16 cellular contexts compared by ENCODE assay signal in genomic region chr7:76234282-76234584, GRCh38. TPM values are rescaled to one million over a fixed set of nuclear protein-coding genes. Genes with fewer than 3 reads are reported as not detected.
DNase-seq lines count a peak whose midpoint lies in the region; ATAC-seq, FAIRE-seq and TF ChIP-seq lines count a peak whose summit lies in the region.
"Had no signal": no experiment of that assay in that cellular context is flagged by ENCODE, and none has a peak within 500 bp of the region (broad histone marks: within the 10 kb centered on the region; RNA-seq: fewer than 3 reads in every experiment).

No MANE protein-coding gene starts in this region.

- TF ChIP-seq POLR2A in H1 (IDR thresholded peaks at IDR 0.05; ENCODE audit: control extremely low read depth in 1 of 2, low read depth in 2 of 2, low read length in 2 of 2): no peak

- H3F3A ChIP-seq in neural progenitor cell (ENCODE audit: low read depth): peaks cover 24% of the 10 kb centered on the region

- intact Hi-C loops in psoas muscle (cut with DNase I): no loop called here

- H2BK120ac ChIP-seq in H1 (replicated peaks; ENCODE audit: low read depth, low read length): no peak overlapping the region

- WGBS in H1 (ENCODE audit: extremely low coverage in 1 of 2, insufficient coverage in 1 of 2, insufficient read length in 1 of 2, insufficient replicate concordance in 2 of 2, low coverage in 1 of 2, low lambda C conversion rate in 2 of 2, missing lambda C conversion rate in 1 of 2), 2 experiments: 53% methylated on average over 4 of the region's 4 CpGs; no CpG with 5 or more reads in 1 of the 2 experiments
- 44 to 63% (median 53%) methylated on average over 4 of the region's 4 CpGs for WGBS in psoas muscle, 3 donors

- no peak for TF ChIP-seq CTCF in H1 (IDR thresholded peaks at IDR 0.05; ENCODE audit: control extremely low read depth in 1 of 3, insufficient read depth in 1 of 3, low read depth in 1 of 3, low read length in 3 of 3)
- no peak for TF ChIP-seq CTCF in neural progenitor cell (IDR thresholded peaks at IDR 0.05)
- no peak for TF ChIP-seq CTCF in psoas muscle (IDR thresholded peaks at IDR 0.05)

- H3K36me3 Mint-ChIP-seq in activated T-cell treated with anti-CD3 and anti-CD28 coated beads, Interleukin-2, amount 50 U/mL, for 72 hours (ENCODE audit: insufficient read depth in 2 of 2): no peaks in the 10 kb centered on the region
- H3K36me3 Mint-ChIP-seq in T-cell (no peaks in the 10 kb centered on the region), neural progenitor cell (no peaks in the 10 kb centered on the region)

- H3K79me1 ChIP-seq in H1 (ENCODE audit: low read depth, low read length): no peaks in the 10 kb centered on the region; the same call in 1 of the 2 replicates

- H4K5ac ChIP-seq in H1 (ENCODE audit: insufficient read length, low read depth, low read length): peak overlapping the region; percentile 32

- CTCF ChIA-PET in T-cell (lab: Charles Lee): interaction anchor here in 1 of 2 donors (0.6 kb wide), 2 partner anchors 34 to 56 kb away, joined by 3 read pairs; no protein-coding TSS in a partner anchor
- CTCF ChIA-PET in H1 (lab: Charles Lee; ENCODE audit: partially characterized antibody): interaction anchor here (1.1 to 7.1 kb wide), 11 partner anchors 12 to 214 kb away, joined by 3 to 43 read pairs (median 5); partner anchors contain the start of gene SRRM3

- H3K36me3 ChIP-seq in H1 (ENCODE audit: control insufficient read depth in 2 of 4, insufficient read depth in 4 of 4, low read length in 3 of 4) (no peaks in the 10 kb centered on the region), neural progenitor cell (no peaks in the 10 kb centered on the region), psoas muscle (ENCODE audit: insufficient read depth in 1 of 2, low read depth in 1 of 2) (no peaks in the 10 kb centered on the region)
- H3K36me3 ChIP-seq: HAP-1 had no signal

- peak overlapping the region in 3 of 4 experiments; percentile 38 to 67 (median 49); a peak in 6 of 8 replicates for H3K4me3 ChIP-seq in H1 (ENCODE audit: extremely low read depth in 1 of 4, insufficient read depth in 2 of 4, low read depth in 3 of 4, low read length in 4 of 4)
- H3K4me3 ChIP-seq in neural progenitor cell: peak overlapping the region; percentile 45
- no peak overlapping the region for H3K4me3 ChIP-seq in psoas muscle
- H3K4me3 ChIP-seq: GM12878 had no signal

- peaks cover 8% of the 10 kb centered on the region for H3K23me2 ChIP-seq in H1 (ENCODE audit: low read depth, low read length)

- no peak overlapping the region; the same call in 1 of the 2 replicates for H2BK20ac ChIP-seq in H1 (ENCODE audit: low read length)

- H3K4ac ChIP-seq in H1 (replicated peaks; ENCODE audit: insufficient read length, low read depth, low read length): peak overlapping the region; percentile 8

- no peaks in the 10 kb centered on the region for H3K4me1 Mint-ChIP-seq in activated T-cell treated with anti-CD3 and anti-CD28 coated beads, Interleukin-2, amount 50 U/mL, for 72 hours (ENCODE audit: low read depth)
- H3K4me1 Mint-ChIP-seq in T-cell: peaks cover 0 to 8% (median 8%) of the 10 kb centered on the region in 3 donors
- H3K4me1 Mint-ChIP-seq in neural progenitor cell: peaks cover 53% of the 10 kb centered on the region

- peak overlapping the region; percentile 62; the same call in 1 of the 2 replicates for H2BK5ac ChIP-seq in H1 (ENCODE audit: low read depth, low read length)

- H3K14ac ChIP-seq in H1 (ENCODE audit: insufficient read length): no peak overlapping the region

- no peak for DNase-seq in activated T-cell treated with anti-CD3 and anti-CD28 coated beads, Interleukin-2, amount 50 U/mL, for 72 hours
- DNase-seq in activated T-cell treated with anti-CD3 and anti-CD28 coated beads, Interleukin-2, amount 50 U/mL, for 1 hour: no peak
- no peak for DNase-seq in T-cell
- DNase-seq in H1 (ENCODE audit: low read depth in 1 of 2, low spot score in 2 of 2): no peak
- DNase-seq in neural progenitor cell (ENCODE audit: low spot score): no peak
- no peak for DNase-seq in psoas muscle
- no peak for DNase-seq in NCI-H446 (lab: John Stamatoyannopoulos, UW)
- DNase-seq: activated T-cell treated with anti-CD3 and anti-CD28 coated beads, Interleukin-2, amount 50 U/mL, for 48 hours; dermis blood vessel endothelial cell; kidney; NCI-H1436 treated with DMSO at 0.1 percent for 48 hours; stimulated activated CD4-positive, alpha-beta T cell treated with anti-CD3 and anti-CD28 coated beads, Interleukin-2, amount 100 ng/mL, for 24 hours; testis had no signal

- H3K23ac ChIP-seq in H1 (ENCODE audit: insufficient read length): no peak overlapping the region

- peak overlapping the region; percentile 97; the same call in 1 of the 2 replicates for H3K18ac ChIP-seq in H1 (ENCODE audit: extremely low read depth, low read length)

- H2BK12ac ChIP-seq in H1 (ENCODE audit: low read depth, low read length): peak overlapping the region; percentile 96

- no peaks in the 10 kb centered on the region for H3K79me2 ChIP-seq in H1 (ENCODE audit: control insufficient read depth in 1 of 2, insufficient read depth in 2 of 2, low read length in 2 of 2)
- H3K79me2 ChIP-seq in neural progenitor cell (ENCODE audit: low read depth): no peaks in the 10 kb centered on the region

- H3K4me1 ChIP-seq in H1 (replicated peaks in 1 of 4; ENCODE audit: control insufficient read depth in 3 of 4, insufficient read depth in 4 of 4, low read length in 3 of 4) (peaks cover 6 to 41% (median 27%) of the 10 kb centered on the region in 4 experiments), neural progenitor cell (peaks cover 18% of the 10 kb centered on the region), psoas muscle (no peaks in the 10 kb centered on the region)
- H3K4me1 ChIP-seq: testis had no signal

- H3K4me2 ChIP-seq in H1 (ENCODE audit: insufficient read depth in 1 of 2, low read depth in 2 of 2, low read length in 2 of 2) (peak overlapping the region; percentile 81 to 83), neural progenitor cell (peak overlapping the region; percentile 74)

- peak overlapping the region in 2 of 4 experiments; percentile 13 to 19; a peak in 3 of 7 replicates for H3K9ac ChIP-seq in H1 (replicated peaks in 1 of 4; ENCODE audit: extremely low read depth in 1 of 4, low read depth in 3 of 4, low read length in 3 of 4)
- no peak overlapping the region for H3K9ac ChIP-seq in neural progenitor cell

- H4K8ac ChIP-seq in H1 (ENCODE audit: extremely low read depth, insufficient read depth, low read length): no peak overlapping the region

- peak overlapping the region; percentile 100; the same call in 1 of the 2 replicates for H2BK15ac ChIP-seq in H1 (ENCODE audit: low read length)

- no peak overlapping the region for H3K56ac ChIP-seq in H1 (replicated peaks; ENCODE audit: insufficient read length, low read depth, low read length)

- no peak overlapping the region for H3K27ac Mint-ChIP-seq in activated T-cell treated with anti-CD3 and anti-CD28 coated beads, Interleukin-2, amount 50 U/mL, for 72 hours
- H3K27ac Mint-ChIP-seq in T-cell (no peak overlapping the region), neural progenitor cell (peak overlapping the region; percentile 51)

- peak overlapping the region; percentile 67 for H4K91ac ChIP-seq in H1 (replicated peaks; ENCODE audit: insufficient read length, low read length)

- no peak for TF ChIP-seq RAD21 in H1 (IDR thresholded peaks at IDR 0.05 in 1 of 2, conservative IDR thresholded peaks at IDR 0.05 in 1 of 2; ENCODE audit: low read depth in 2 of 2, low read length in 2 of 2)

- H4K20me1 ChIP-seq in H1 (replicated peaks in 1 of 2; ENCODE audit: control insufficient read depth in 1 of 2, insufficient read depth in 2 of 2, low read length in 2 of 2): no peaks in the 10 kb centered on the region
- H4K20me1 ChIP-seq in neural progenitor cell (ENCODE audit: low read depth): no peaks in the 10 kb centered on the region

- H2AFZ ChIP-seq in H1 (ENCODE audit: low read length) (no peak overlapping the region), neural progenitor cell (replicated peaks) (no peak overlapping the region)

- H3K27me3 ChIP-seq in H1 (replicated peaks in 1 of 4; ENCODE audit: control insufficient read depth in 3 of 4, extremely low read depth in 1 of 4, insufficient read depth in 3 of 4, low read length in 3 of 4) (no peaks in the 10 kb centered on the region; a peak in 1 of 7 replicates), neural progenitor cell (peaks cover 19% of the 10 kb centered on the region), psoas muscle (ENCODE audit: insufficient read depth in 3 of 3, low read length in 2 of 3) (peaks cover 0 to 93% (median 20%) of the 10 kb centered on the region in 3 donors)
- H3K27me3 ChIP-seq: testis had no signal

- peaks cover 72% of the 10 kb centered on the region for H3K27me3 Mint-ChIP-seq in activated T-cell treated with anti-CD3 and anti-CD28 coated beads, Interleukin-2, amount 50 U/mL, for 72 hours (ENCODE audit: low read depth)
- H3K27me3 Mint-ChIP-seq in T-cell (peaks cover 61 to 68% of the 10 kb centered on the region in 2 donors), neural progenitor cell (ENCODE audit: insufficient read depth, low read depth) (peaks cover 36% of the 10 kb centered on the region)

- no peaks in the 10 kb centered on the region for H3K9me3 Mint-ChIP-seq in activated T-cell treated with anti-CD3 and anti-CD28 coated beads, Interleukin-2, amount 50 U/mL, for 72 hours
- no peaks in the 10 kb centered on the region for H3K9me3 Mint-ChIP-seq in T-cell
- no peaks in the 10 kb centered on the region for H3K9me3 Mint-ChIP-seq in neural progenitor cell

- H3K27ac ChIP-seq in H1 (ENCODE audit: low read depth, low read length): no peak overlapping the region
- H3K27ac ChIP-seq in neural progenitor cell: no peak overlapping the region
- no peak overlapping the region for H3K27ac ChIP-seq in psoas muscle
- H3K27ac ChIP-seq: testis had no signal

- POLR2A ChIA-PET in T-cell (lab: Charles Lee): no interaction called here
- POLR2A ChIA-PET in H1 (lab: Charles Lee; ENCODE audit: partially characterized antibody): interaction anchor here (0.9 to 4.0 kb wide), 19 partner anchors 11 to 187 kb away, joined by 3 to 41 read pairs (median 5); partner anchors contain the start of genes HSPB1 and STYXL1

- ATAC-seq in activated T-cell treated with anti-CD3 and anti-CD28 coated beads, Interleukin-2, amount 50 U/mL, for 72 hours (replicated peaks in 1 of 2): no peak
- ATAC-seq in T-cell (replicated peaks in 1 of 4) (no peak), GM19455 (IDR thresholded peaks at IDR 0.05; ENCODE audit: unreplicated experiment) (no peak), psoas muscle (no peak)

- H3K9me3 ChIP-seq in H1 (ENCODE audit: insufficient read depth in 2 of 2, low read depth in 1 of 2, low read length in 1 of 2) (no peaks in the 10 kb centered on the region), neural progenitor cell (ENCODE audit: low read depth) (no peaks in the 10 kb centered on the region), psoas muscle (no peaks in the 10 kb centered on the region)
- H3K9me3 ChIP-seq: HAP-1, testis had no signal

- H3K4me3 Mint-ChIP-seq in activated T-cell treated with anti-CD3 and anti-CD28 coated beads, Interleukin-2, amount 50 U/mL, for 72 hours: peak overlapping the region; percentile 59 to 68
- peak overlapping the region; percentile 41 to 64 (median 59) for H3K4me3 Mint-ChIP-seq in T-cell
- peak overlapping the region; percentile 74 for H3K4me3 Mint-ChIP-seq in neural progenitor cell

- FAIRE-seq in H1 (lab: Jason Lieb, UNC): peak; percentile 13
- FAIRE-seq: GM12878, kidney had no signal

- H2AK5ac ChIP-seq in H1 (ENCODE audit: low read depth, low read length): peak overlapping the region; percentile 82; the same call in 1 of the 2 replicates

- no peak for TF ChIP-seq EP300 in H1 (IDR thresholded peaks at IDR 0.05; ENCODE audit: borderline replicate concordance in 1 of 2, low read depth in 2 of 2, low read length in 2 of 2)

RNA-seq across cellular contexts. Expression of gene SRRM3, which starts 32.5 kb away (rescaled TPM):
- under 1 TPM in 1 of 2 donors, not detected in 1; 0.12 TPM for total RNA-seq in activated T-cell treated with anti-CD3 and anti-CD28 coated beads, Interleukin-2, amount 50 U/mL, for 72 hours
- total RNA-seq in T-cell (not detected), neural progenitor cell (ENCODE audit: low replicate concordance) (2.2 and 4.6 TPM in 2 replicates), psoas muscle (1 to 10 TPM in 2 of 4 donors, under 1 TPM in 2; 0.66 to 1.9 (median 1.1) TPM)
- 16.0 and 17.4 TPM in 2 replicates for total RNA-seq in H1 (2021; fragmentation: NEBNext Ultra II Directional; extraction: Animal tissue kit (Norgen Biotek cat#: 25700))
- polyA plus RNA-seq in H1 (2011; rRNA removed) (10.4 and 18.4 TPM in 2 replicates), psoas muscle (1 to 10 TPM in 1 of 3 donors, under 1 TPM in 2; 0.48 to 5.4 (median 0.49) TPM)
- polyA plus RNA-seq in H1 (2011; cell fraction: cytosol; rRNA removed): 12.8 TPM
- polyA plus RNA-seq in H1 (2011; cell fraction: nucleus; rRNA removed): 19.3 TPM
- polyA plus RNA-seq in H1 (2012, experiment 1 of 2): 12.4 to 19.0 TPM (median 18.1 TPM) in 4 replicates
- 15.2 TPM for polyA plus RNA-seq in H1 (2012, experiment 2 of 2)
- 10.6 TPM for polyA plus RNA-seq in H1 (2013, experiment 1 of 2)
- polyA plus RNA-seq in H1 (2013, experiment 2 of 2): 8.8 TPM
- polyA minus RNA-seq in H1 (2011; rRNA and poly(A)+ RNA removed): 6.3 and 10.2 TPM in 2 replicates
- 12.8 TPM for polyA minus RNA-seq in H1 (2011; cell fraction: cytosol; rRNA and poly(A)+ RNA removed)
- polyA minus RNA-seq in H1 (2011; cell fraction: nucleus; rRNA and poly(A)+ RNA removed): 12.0 TPM
